8 cellular contexts compared by ENCODE assay signal in genomic region chr4:87011340-87012034, GRCh38.
A peak's percentile ranks its signal among the peaks of the same experiment; 100 is the strongest.
DNase-seq lines count a peak whose midpoint lies in the region; ATAC-seq, FAIRE-seq and TF ChIP-seq lines count a peak whose summit lies in the region.

No MANE protein-coding gene starts in this region.

- 45% methylated on average over 5 of the region's 5 CpGs for WGBS in liver

- H3K27me3 Mint-ChIP-seq in naive thymus-derived CD8-positive, alpha-beta T cell: no peaks in the 10 kb centered on the region

- in situ Hi-C loops in ACHN (cut with HindIII; ENCODE audit: low pct_ligation_motif_present, low pct_unique_long_range_greater_than_20kb, low sequenced_read_pairs): no loop called here

- POLR2A ChIA-PET in naive thymus-derived CD8-positive, alpha-beta T cell (lab: Charles Lee): interaction anchor here (2.7 kb wide), 1 partner anchor 76 kb away, joined by 13 read pairs; the partner anchor contains the start of gene AFF1

- H3K4me1 ChIP-seq in liver (ENCODE audit: control insufficient read depth in 4 of 4, insufficient read depth in 4 of 4, low read length in 3 of 4) (peaks cover 6 to 79% (median 64%) of the 10 kb centered on the region in 4 donors), Peyer's patch (peaks cover 0 to 70% (median 16%) of the 10 kb centered on the region in 4 donors)

- no peaks in the 10 kb centered on the region for H3K9me3 Mint-ChIP-seq in naive thymus-derived CD8-positive, alpha-beta T cell

- H3K9ac ChIP-seq in liver (ENCODE audit: low read depth in 1 of 2, low read length in 2 of 2): no peak overlapping the region

- peak overlapping the region in 2 of 10 donors; percentile 5 to 7 for H3K27ac Mint-ChIP-seq in naive thymus-derived CD8-positive, alpha-beta T cell

- no peaks in the 10 kb centered on the region for H3K36me3 Mint-ChIP-seq in naive thymus-derived CD8-positive, alpha-beta T cell

- no peak for TF ChIP-seq CTCF in liver (IDR thresholded peaks at IDR 0.05; ENCODE audit: low read depth, low read length, missing input control)
- no peak for TF ChIP-seq CTCF in dorsolateral prefrontal cortex (IDR thresholded peaks at IDR 0.05 in 54 of 56, conservative IDR thresholded peaks at IDR 0.05 in 2 of 56; ENCODE audit: low read depth in 1 of 56, partially characterized antibody in 56 of 56)
- no peak for TF ChIP-seq CTCF in Peyer's patch (IDR thresholded peaks at IDR 0.05)
- TF ChIP-seq CTCF in D721Med (IDR thresholded peaks at IDR 0.05; ENCODE audit: insufficient read depth, missing control alignments): no peak

- TF ChIP-seq RAD21 in liver (IDR thresholded peaks at IDR 0.05): peak in 1 of 2 donors; percentile 8

- FAIRE-seq in D721Med (lab: Jason Lieb, UNC): no peak

- intact Hi-C loops in dorsolateral prefrontal cortex (cut with DNase I): no loop called here

- H3K27me3 ChIP-seq in liver (ENCODE audit: control insufficient read depth in 4 of 4, insufficient read depth in 4 of 4, low read length in 3 of 4): no peaks in the 10 kb centered on the region
- no peaks in the 10 kb centered on the region for H3K27me3 ChIP-seq in dorsolateral prefrontal cortex
- no peaks in the 10 kb centered on the region for H3K27me3 ChIP-seq in Peyer's patch

- H3K27ac ChIP-seq in liver (ENCODE audit: low read depth in 1 of 2, low read length in 2 of 2) (peak overlapping the region; percentile 39 to 76), dorsolateral prefrontal cortex (peak overlapping the region in 28 of 59 donors; percentile 7 to 68 (median 28)), Peyer's patch (peak overlapping the region in 2 of 4 donors; percentile 26 to 41)

- peak overlapping the region in 4 of 10 donors; percentile 2 to 30 (median 8) for H3K4me3 Mint-ChIP-seq in naive thymus-derived CD8-positive, alpha-beta T cell

- H3K4me1 Mint-ChIP-seq in naive thymus-derived CD8-positive, alpha-beta T cell: peaks cover 29 to 86% (median 77%) of the 10 kb centered on the region in 4 donors

- TF ChIP-seq POLR2A in Peyer's patch (IDR thresholded peaks at IDR 0.05): no peak

- peak; percentile 89 for DNase-seq in ACHN
- DNase-seq in HS-27A (ENCODE audit: low read depth): peak; percentile 39
- peak; percentile 83 for DNase-seq in astrocyte of the hippocampus (ENCODE audit: low read depth, low spot score)
- DNase-seq in naive thymus-derived CD8-positive, alpha-beta T cell: no peak
- DNase-seq in dorsolateral prefrontal cortex: no peak
- DNase-seq in Peyer's patch: no peak
- DNase-seq in D721Med (ENCODE audit: insufficient read length, low spot score): no peak

- H3K4me3 ChIP-seq in liver (ENCODE audit: low read depth in 1 of 3, low read length in 3 of 3) (no peak overlapping the region), dorsolateral prefrontal cortex (peak overlapping the region in 1 of 59 donors; percentile 11), Peyer's patch (no peak overlapping the region)

- H3K36me3 ChIP-seq in liver (ENCODE audit: control insufficient read depth in 4 of 4, insufficient read depth in 3 of 4, low read depth in 1 of 4, low read length in 3 of 4) (no peaks in the 10 kb centered on the region), Peyer's patch (no peaks in the 10 kb centered on the region)

- no peak for ATAC-seq in naive thymus-derived CD8-positive, alpha-beta T cell

- H3K9me3 ChIP-seq in liver (ENCODE audit: control insufficient read depth in 4 of 4, low read length in 3 of 4): no peaks in the 10 kb centered on the region
- H3K9me3 ChIP-seq in Peyer's patch: no peaks in the 10 kb centered on the region

TF ChIP-seq in liver, 16 proteins besides CTCF, POLR2A, EP300 and RAD21:
- TF ChIP-seq HNF4G (IDR thresholded peaks at IDR 0.05) (no peak), ZBTB33 (IDR thresholded peaks at IDR 0.05) (peak; percentile 37), TAF1 (conservative IDR thresholded peaks at IDR 0.05) (no peak), ATF3 (IDR thresholded peaks at IDR 0.05) (no peak), GABPA (IDR thresholded peaks at IDR 0.05 in 1 of 2, conservative IDR thresholded peaks at IDR 0.05 in 1 of 2) (no peak), YY1 (IDR thresholded peaks at IDR 0.05) (no peak), JUND (IDR thresholded peaks at IDR 0.05) (peak; percentile 58 to 77), HNF4A (conservative IDR thresholded peaks at IDR 0.05) (peak in 1 of 2 donors; percentile 15)

Comparison
In these comparisons a context has a peak if more than half of its experiments do, and no peak if none do; other contexts are left out.
1. DNase-seq: peak in ACHN (single experiment), HS-27A (single experiment) and astrocyte of the hippocampus (single experiment); none in naive thymus-derived CD8-positive, alpha-beta T cell (0 of 10), dorsolateral prefrontal cortex (0 of 10), Peyer's patch (0 of 3) and D721Med (single experiment).